In the genomic region with DNA sequence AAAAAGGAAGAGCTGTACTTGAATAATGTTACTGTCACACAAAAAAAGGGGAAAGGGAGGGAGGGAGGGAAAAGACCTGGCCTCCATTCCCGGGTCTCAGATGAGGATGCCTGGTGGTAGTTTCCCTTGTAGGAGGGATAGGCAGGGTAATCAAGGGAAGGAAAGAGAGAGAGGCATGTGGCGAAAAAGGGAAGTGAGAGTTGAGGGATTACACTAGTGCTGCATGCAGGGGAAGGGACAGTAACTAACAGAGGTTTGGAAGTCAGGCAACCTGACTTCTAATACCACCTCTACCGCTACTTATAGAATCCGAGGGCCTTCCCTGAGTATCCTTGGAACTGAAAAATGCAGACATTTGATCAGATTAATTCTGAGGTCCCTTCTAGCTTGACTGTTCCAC, we compare ENCODE assay signal across 1 cellular context.
A peak's percentile ranks its signal among the peaks of the same experiment; 100 is the strongest.
TF ChIP-seq lines count a peak whose summit lies in the region.

No MANE protein-coding gene starts in this region.

TF ChIP-seq in GM12878, 131 proteins besides CTCF, POLR2A, EP300 and RAD21 (continued from another document):
- no peak for TF ChIP-seq MLLT1 (IDR thresholded peaks at IDR 0.05)
- no peak for TF ChIP-seq BCL11A (IDR thresholded peaks at IDR 0.05; ENCODE audit: low read depth, low read length)
- TF ChIP-seq SPI1 (IDR thresholded peaks at IDR 0.05; ENCODE audit: borderline replicate concordance, insufficient read depth, low read depth, low read length): peak; percentile 84
- peak in 1 of 2 experiments; percentile 27; a peak in 1 of 4 replicates for TF ChIP-seq IKZF2 (IDR thresholded peaks at IDR 0.05)
- TF ChIP-seq TCF12 (IDR thresholded peaks at IDR 0.05; ENCODE audit: low read depth, low read length): no peak
- no peak for TF ChIP-seq PBX3 (IDR thresholded peaks at IDR 0.05; ENCODE audit: insufficient replicate concordance, low read depth, low read length)
- TF ChIP-seq ESRRA (IDR thresholded peaks at IDR 0.05; ENCODE audit: low read length): no peak
